18 cellular contexts compared by ENCODE assay signal in genomic region chr17:46136820-46137219, GRCh38. TPM values are rescaled to one million over a fixed set of nuclear protein-coding genes. Genes with fewer than 3 reads are reported as not detected.
DNase-seq lines count a peak whose midpoint lies in the region; ATAC-seq, FAIRE-seq and TF ChIP-seq lines count a peak whose summit lies in the region.
"Had no signal": no experiment of that assay in that cellular context is flagged by ENCODE, and none has a peak within 500 bp of the region (broad histone marks: within the 10 kb centered on the region; RNA-seq: fewer than 3 reads in every experiment).

No MANE protein-coding gene starts in this region.

- POLR2A ChIA-PET in naive thymus-derived CD4-positive, alpha-beta T cell (lab: Charles Lee) = interaction anchor here (0.6 to 0.8 kb wide), 2 partner anchors 9 kb away, joined by 3 read pairs; no protein-coding TSS in a partner anchor

- CTCF ChIA-PET in naive thymus-derived CD4-positive, alpha-beta T cell (lab: Charles Lee) = interaction anchor here (0.7 to 1.1 kb wide), 2 partner anchors 9 to 76 kb away, joined by 3 read pairs; no protein-coding TSS in a partner anchor

- no peak overlapping the region for H3K27ac ChIP-seq in naive thymus-derived CD4-positive, alpha-beta T cell (ENCODE audit: low read depth, low read length)
- H3K27ac ChIP-seq: right atrium auricular region had no signal

- H3K4me3 Mint-ChIP-seq in activated T-helper 17 cell treated with anti-CD3 and anti-CD28 coated beads, Interleukin-2, amount 50 U/mL, for 72 hours = peak overlapping the region; percentile 35
- H3K4me3 Mint-ChIP-seq in naive thymus-derived CD4-positive, alpha-beta T cell = peak overlapping the region in 9 of 10 donors; percentile 6 to 67 (median 43)
- H3K4me3 Mint-ChIP-seq: activated CD4-positive, alpha-beta memory T cell treated with anti-CD3 and anti-CD28 coated beads, Interleukin-2, amount 10 ng/mL, durations not matched to agents 7 days and 5 days; dendritic cell treated with granulocyte-macrophage colony-stimulating factor and Interleukin-4, amounts not matched to agents 40 ng/mL and 50 ng/mL, for 4 days; HFFc6; memory B cell had no signal

- DNase-seq in AG10803 (ENCODE audit: low read depth) (peak; percentile 71), GM03348 (ENCODE audit: low spot score) (peak; percentile 25), SK-N-DZ (ENCODE audit: low spot score) (no peak), NCI-H748 treated with DMSO at 0.1 percent for 48 hours (lab: John Stamatoyannopoulos, UW) (no peak), HTR-8/SVneo (ENCODE audit: insufficient read length, low spot score) (no peak), UCSD-AML1 (lab: John Stamatoyannopoulos, UW; ENCODE audit: unreplicated experiment) (no peak)
- no peak for DNase-seq in naive thymus-derived CD4-positive, alpha-beta T cell
- DNase-seq: activated CD4-positive, alpha-beta memory T cell treated with anti-CD3 and anti-CD28 coated beads, Interleukin-2, amount 10 ng/mL, durations not matched to agents 7 days and 5 days; BE2C; head of caudate nucleus; HFFc6; NCI-H1048 had no signal

- TF ChIP-seq CTCF in AG10803 (conservative IDR thresholded peaks at IDR 0.05; ENCODE audit: low read length) = no peak

- no peak overlapping the region for H3K4me3 ChIP-seq in AG10803 (ENCODE audit: low read length)
- H3K4me3 ChIP-seq in naive thymus-derived CD4-positive, alpha-beta T cell (ENCODE audit: low read length) = no peak overlapping the region
- H3K4me3 ChIP-seq: right atrium auricular region had no signal

- H3K27me3 ChIP-seq in naive thymus-derived CD4-positive, alpha-beta T cell (ENCODE audit: control insufficient read depth in 2 of 2, insufficient read depth in 2 of 2, low read length in 2 of 2) = no peaks in the 10 kb centered on the region
- H3K27me3 ChIP-seq: BE2C, right atrium auricular region had no signal

- no peaks in the 10 kb centered on the region for H3K27me3 Mint-ChIP-seq in activated T-helper 17 cell treated with anti-CD3 and anti-CD28 coated beads, Interleukin-2, amount 50 U/mL, for 72 hours
- no peaks in the 10 kb centered on the region for H3K27me3 Mint-ChIP-seq in naive thymus-derived CD4-positive, alpha-beta T cell
- H3K27me3 Mint-ChIP-seq: activated CD4-positive, alpha-beta memory T cell treated with anti-CD3 and anti-CD28 coated beads, Interleukin-2, amount 10 ng/mL, durations not matched to agents 7 days and 5 days; dendritic cell treated with granulocyte-macrophage colony-stimulating factor and Interleukin-4, amounts not matched to agents 40 ng/mL and 50 ng/mL, for 4 days; memory B cell had no signal

- no peaks in the 10 kb centered on the region for H3K36me3 ChIP-seq in naive thymus-derived CD4-positive, alpha-beta T cell (ENCODE audit: control insufficient read depth in 2 of 3, insufficient read depth in 3 of 3, low read length in 3 of 3)
- H3K36me3 ChIP-seq: BE2C, right atrium auricular region had no signal

- H3K27ac Mint-ChIP-seq in activated T-helper 17 cell treated with anti-CD3 and anti-CD28 coated beads, Interleukin-2, amount 50 U/mL, for 72 hours = peak overlapping the region; percentile 5
- peak overlapping the region in 8 of 9 donors; percentile 18 to 90 (median 54) for H3K27ac Mint-ChIP-seq in naive thymus-derived CD4-positive, alpha-beta T cell
- H3K27ac Mint-ChIP-seq: dendritic cell treated with granulocyte-macrophage colony-stimulating factor and Interleukin-4, amounts not matched to agents 40 ng/mL and 50 ng/mL, for 4 days; HFFc6 had no signal

- peaks cover 85% of the 10 kb centered on the region for H3K4me1 Mint-ChIP-seq in activated T-helper 17 cell treated with anti-CD3 and anti-CD28 coated beads, Interleukin-2, amount 50 U/mL, for 72 hours
- peaks cover 79 to 98% (median 94%) of the 10 kb centered on the region in 7 donors for H3K4me1 Mint-ChIP-seq in naive thymus-derived CD4-positive, alpha-beta T cell

- no peaks in the 10 kb centered on the region for H3K9me3 ChIP-seq in naive thymus-derived CD4-positive, alpha-beta T cell (ENCODE audit: control insufficient read depth in 2 of 3, low read length in 3 of 3)
- H3K9me3 ChIP-seq: BE2C, right atrium auricular region had no signal

- H3K9me3 Mint-ChIP-seq in activated T-helper 17 cell treated with anti-CD3 and anti-CD28 coated beads, Interleukin-2, amount 50 U/mL, for 72 hours = peaks cover 3% of the 10 kb centered on the region
- no peaks in the 10 kb centered on the region for H3K9me3 Mint-ChIP-seq in naive thymus-derived CD4-positive, alpha-beta T cell
- H3K9me3 Mint-ChIP-seq: activated CD4-positive, alpha-beta memory T cell treated with anti-CD3 and anti-CD28 coated beads, Interleukin-2, amount 10 ng/mL, durations not matched to agents 7 days and 5 days; dendritic cell treated with granulocyte-macrophage colony-stimulating factor and Interleukin-4, amounts not matched to agents 40 ng/mL and 50 ng/mL, for 4 days; HFFc6; memory B cell had no signal

- no peak for FAIRE-seq in HTR-8/SVneo (lab: Jason Lieb, UNC)
- FAIRE-seq: islet of Langerhans, RCC 7860 had no signal

- no peak for ATAC-seq in activated T-helper 17 cell treated with anti-CD3 and anti-CD28 coated beads, Interleukin-2, amount 50 U/mL, for 72 hours (replicated peaks)
- no peak for ATAC-seq in naive thymus-derived CD4-positive, alpha-beta T cell

- intact Hi-C loops in naive thymus-derived CD4-positive, alpha-beta T cell (cut with micrococcal nuclease) = loop anchor here in 1 of 2 donors (1.0 kb wide), 2 partner anchors 8 to 57 kb away; no protein-coding TSS in a partner anchor

- peaks cover 37% of the 10 kb centered on the region for H3K36me3 Mint-ChIP-seq in activated T-helper 17 cell treated with anti-CD3 and anti-CD28 coated beads, Interleukin-2, amount 50 U/mL, for 72 hours (ENCODE audit: low read depth)
- H3K36me3 Mint-ChIP-seq in naive thymus-derived CD4-positive, alpha-beta T cell = peaks cover 0 to 26% (median 8%) of the 10 kb centered on the region in 5 donors

- H3K4me1 ChIP-seq in naive thymus-derived CD4-positive, alpha-beta T cell (ENCODE audit: control insufficient read depth in 2 of 2, insufficient read depth in 2 of 2, low read length in 2 of 2) = peaks cover 66 to 70% of the 10 kb centered on the region in 2 donors
- H3K4me1 ChIP-seq: BE2C had no signal

RNA-seq across cellular contexts. Expression of gene KANSL1, which starts 56.4 kb away (rescaled TPM):
- 100 to 1,000 TPM in 1 of 2 donors, 10 to 100 TPM in 1; 83.6 to 170 TPM for total RNA-seq in activated T-helper 17 cell treated with anti-CD3 and anti-CD28 coated beads, Interleukin-2, amount 50 U/mL, for 72 hours
- total RNA-seq in naive thymus-derived CD4-positive, alpha-beta T cell = 100 to 1,000 TPM; 121 to 230 (median 202) TPM
- polyA plus RNA-seq in naive thymus-derived CD4-positive, alpha-beta T cell = 10 to 100 TPM; 17.4 to 24.0 TPM
- 24.1 and 37.8 TPM in 2 replicates for polyA plus RNA-seq in SK-N-DZ (2014; cell fraction: cytosol; rRNA removed)
- 83.5 and 163 TPM in 2 replicates for polyA plus RNA-seq in SK-N-DZ (2014; cell fraction: nucleus; rRNA removed)

Comparison
In these comparisons a context has a peak if more than half of its experiments do, and no peak if none do; other contexts are left out.
1. DNase-seq: peak in AG10803 (single experiment) and GM03348 (single experiment); none in naive thymus-derived CD4-positive, alpha-beta T cell (0 of 9), SK-N-DZ (single experiment), NCI-H748 treated with DMSO at 0.1 percent for 48 hours (single experiment), HTR-8/SVneo (single experiment) and UCSD-AML1 (single experiment).